Comparison of ENCODE assay signal across 16 cellular contexts in the genomic region with DNA sequence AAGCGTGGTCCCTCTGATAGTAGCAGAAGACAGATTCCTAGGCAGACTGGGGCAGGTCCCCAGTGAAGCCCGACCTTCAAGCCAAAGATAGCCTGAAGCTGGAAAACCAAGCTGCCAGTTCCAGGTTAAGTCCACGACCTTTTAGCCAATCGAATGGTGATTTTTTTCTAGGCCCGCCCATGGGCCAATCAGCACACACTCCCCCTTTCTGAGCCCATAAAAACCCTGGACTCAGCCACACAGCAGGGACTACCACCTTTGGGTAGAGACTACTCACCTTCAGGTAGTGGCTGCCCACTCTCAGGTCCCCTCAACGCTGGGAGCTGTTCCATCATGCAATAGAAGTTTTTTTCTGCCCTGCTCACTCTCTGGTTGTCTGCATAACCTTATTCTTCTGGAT. TPM values are rescaled to one million over a fixed set of nuclear protein-coding genes. Genes with fewer than 3 reads are reported as not detected.
A peak's percentile ranks its signal among the peaks of the same experiment; 100 is the strongest.
DNase-seq lines count a peak whose midpoint lies in the region; ATAC-seq, FAIRE-seq and TF ChIP-seq lines count a peak whose summit lies in the region.
"Had no signal": no experiment of that assay in that cellular context is flagged by ENCODE, and none has a peak within 500 bp of the region (broad histone marks: within the 10 kb centered on the region; RNA-seq: fewer than 3 reads in every experiment).

No MANE protein-coding gene starts in this region.

- H3K4me3 Mint-ChIP-seq in natural killer cell treated with Interleukin-12 subunit alpha and Interleukin-12 subunit beta and Interleukin-15 and Interleukin-18, amount 100 ng/mL, for 72 hours: no peak overlapping the region
- H3K4me3 Mint-ChIP-seq: B cell; CD8-positive, alpha-beta T cell had no signal

- no peak overlapping the region for H3K23ac ChIP-seq in H1 (ENCODE audit: insufficient read length)

- no peak overlapping the region for H2BK5ac ChIP-seq in H1 (ENCODE audit: low read depth, low read length)

- H3K36me3 Mint-ChIP-seq in natural killer cell treated with Interleukin-12 subunit alpha and Interleukin-12 subunit beta and Interleukin-15 and Interleukin-18, amount 100 ng/mL, for 72 hours: no peaks in the 10 kb centered on the region

- H3K18ac ChIP-seq in H1 (ENCODE audit: extremely low read depth, low read length): no peak overlapping the region

- no peak overlapping the region for H2BK20ac ChIP-seq in H1 (ENCODE audit: low read length)

- H3K14ac ChIP-seq in H1 (ENCODE audit: insufficient read length): no peak overlapping the region

- TF ChIP-seq EP300 in H1 (IDR thresholded peaks at IDR 0.05; ENCODE audit: borderline replicate concordance in 1 of 2, low read depth in 2 of 2, low read length in 2 of 2): no peak

- no peak overlapping the region for H2BK15ac ChIP-seq in H1 (ENCODE audit: low read length)

- no peak overlapping the region for H3K9ac ChIP-seq in H1 (replicated peaks in 1 of 4; ENCODE audit: extremely low read depth in 1 of 4, low read depth in 3 of 4, low read length in 3 of 4)
- H3K9ac ChIP-seq in rectal smooth muscle tissue (ENCODE audit: low read length): no peak overlapping the region

- H3K23me2 ChIP-seq in H1 (ENCODE audit: low read depth, low read length): peaks cover 2% of the 10 kb centered on the region; the same call in 1 of the 2 replicates

- H3K27me3 ChIP-seq in H1 (replicated peaks in 1 of 4; ENCODE audit: control insufficient read depth in 3 of 4, extremely low read depth in 1 of 4, insufficient read depth in 3 of 4, low read length in 3 of 4) (no peaks in the 10 kb centered on the region), rectal smooth muscle tissue (ENCODE audit: control insufficient read depth, insufficient read depth, low read length) (no peaks in the 10 kb centered on the region), BE2C (no peaks in the 10 kb centered on the region)
- H3K27me3 ChIP-seq: SJCRH30 had no signal

- no peak overlapping the region for H3K4ac ChIP-seq in H1 (replicated peaks; ENCODE audit: insufficient read length, low read depth, low read length)

- no peak overlapping the region for H3K56ac ChIP-seq in H1 (replicated peaks; ENCODE audit: insufficient read length, low read depth, low read length)

- no peak for ATAC-seq in natural killer cell treated with Interleukin-12 subunit alpha and Interleukin-12 subunit beta and Interleukin-15 and Interleukin-18, amount 100 ng/mL, for 72 hours
- ATAC-seq: CD8-positive, alpha-beta T cell had no signal

- H3K9me3 ChIP-seq in H1 (ENCODE audit: insufficient read depth in 2 of 2, low read depth in 1 of 2, low read length in 1 of 2) (no peaks in the 10 kb centered on the region; a peak in 1 of 4 replicates), BE2C (no peaks in the 10 kb centered on the region)
- H3K9me3 ChIP-seq: SJCRH30 had no signal

- POLR2A ChIA-PET in H1 (lab: Charles Lee; ENCODE audit: partially characterized antibody): interaction anchor here (1.0 to 2.3 kb wide), 6 partner anchors 12 to 118 kb away, joined by 3 to 10 read pairs (median 4); a partner anchor contains a TSS

- H3K36me3 ChIP-seq in H1 (ENCODE audit: control insufficient read depth in 2 of 4, insufficient read depth in 4 of 4, low read length in 3 of 4) (no peaks in the 10 kb centered on the region), rectal smooth muscle tissue (ENCODE audit: control insufficient read depth, insufficient read depth, low read length) (no peaks in the 10 kb centered on the region), BE2C (peaks cover 2% of the 10 kb centered on the region; the same call in 1 of the 2 replicates)
- H3K36me3 ChIP-seq: SJCRH30 had no signal

- no peak overlapping the region for H2AK5ac ChIP-seq in H1 (ENCODE audit: low read depth, low read length)

- no peak for TF ChIP-seq CTCF in H1 (IDR thresholded peaks at IDR 0.05; ENCODE audit: control extremely low read depth in 1 of 3, insufficient read depth in 1 of 3, low read depth in 1 of 3, low read length in 3 of 3)
- no peak for TF ChIP-seq CTCF in BE2C (IDR thresholded peaks at IDR 0.05; ENCODE audit: low read depth, low read length)

- H3K79me2 ChIP-seq in H1 (ENCODE audit: control insufficient read depth in 1 of 2, insufficient read depth in 2 of 2, low read length in 2 of 2): no peaks in the 10 kb centered on the region

- no peak overlapping the region for H3K27ac Mint-ChIP-seq in natural killer cell treated with Interleukin-12 subunit alpha and Interleukin-12 subunit beta and Interleukin-15 and Interleukin-18, amount 100 ng/mL, for 72 hours
- H3K27ac Mint-ChIP-seq: B cell; CD8-positive, alpha-beta T cell had no signal

- H4K8ac ChIP-seq in H1 (ENCODE audit: extremely low read depth, insufficient read depth, low read length): peak overlapping the region; percentile 86; the same call in 1 of the 2 replicates

- H3K4me1 Mint-ChIP-seq in natural killer cell treated with Interleukin-12 subunit alpha and Interleukin-12 subunit beta and Interleukin-15 and Interleukin-18, amount 100 ng/mL, for 72 hours (ENCODE audit: low read depth in 2 of 2): peaks cover 8 to 13% of the 10 kb centered on the region in 2 donors

- H3K4me3 ChIP-seq in H1 (ENCODE audit: extremely low read depth in 1 of 4, insufficient read depth in 2 of 4, low read depth in 3 of 4, low read length in 4 of 4) (no peak overlapping the region), rectal smooth muscle tissue (ENCODE audit: low read length) (no peak overlapping the region), BE2C (ENCODE audit: low read depth, low read length) (no peak overlapping the region)
- H3K4me3 ChIP-seq: SJCRH30 had no signal

- H2AFZ ChIP-seq in H1 (ENCODE audit: low read length): peak overlapping the region; percentile 82; the same call in 1 of the 2 replicates

- no peak for TF ChIP-seq POLR2A in H1 (IDR thresholded peaks at IDR 0.05; ENCODE audit: control extremely low read depth in 1 of 2, low read depth in 2 of 2, low read length in 2 of 2)

- TF ChIP-seq RAD21 in H1 (IDR thresholded peaks at IDR 0.05 in 1 of 2, conservative IDR thresholded peaks at IDR 0.05 in 1 of 2; ENCODE audit: low read depth in 2 of 2, low read length in 2 of 2): no peak

- H4K20me1 ChIP-seq in H1 (replicated peaks in 1 of 2; ENCODE audit: control insufficient read depth in 1 of 2, insufficient read depth in 2 of 2, low read length in 2 of 2): peaks cover 2% of the 10 kb centered on the region in 2 experiments

- no peak for FAIRE-seq in H1 (lab: Jason Lieb, UNC)
- FAIRE-seq: H54 had no signal

- H3K79me1 ChIP-seq in H1 (ENCODE audit: low read depth, low read length): no peaks in the 10 kb centered on the region

- H3K9me3 Mint-ChIP-seq in natural killer cell treated with Interleukin-12 subunit alpha and Interleukin-12 subunit beta and Interleukin-15 and Interleukin-18, amount 100 ng/mL, for 72 hours: no peaks in the 10 kb centered on the region
- H3K9me3 Mint-ChIP-seq: CD8-positive, alpha-beta T cell had no signal

- no peaks in the 10 kb centered on the region for H3K27me3 Mint-ChIP-seq in natural killer cell treated with Interleukin-12 subunit alpha and Interleukin-12 subunit beta and Interleukin-15 and Interleukin-18, amount 100 ng/mL, for 72 hours
- H3K27me3 Mint-ChIP-seq: B cell had no signal

- in situ Hi-C loops in SK-MEL-5 (cut with HindIII; ENCODE audit: low pct_unique_long_range_greater_than_20kb, low sequenced_read_pairs): no loop called here

- DNase-seq in SK-MEL-5 (ENCODE audit: low read depth, low spot score) (peak; percentile 36), H1 (ENCODE audit: low read depth in 1 of 2, low spot score in 2 of 2) (no peak), islet precursor cell (peak; percentile 66), mesenteric fat pad (ENCODE audit: low spot score) (no peak), BE2C (no peak)
- no peak for DNase-seq in activated naive CD4-positive, alpha-beta T cell (lab: John Stamatoyannopoulos, UW)
- no peak for DNase-seq in natural killer cell treated with Interleukin-12 subunit alpha and Interleukin-12 subunit beta and Interleukin-15 and Interleukin-18, amount 100 ng/mL, for 72 hours (ENCODE audit: low spot score)
- DNase-seq: ACHN; CD8-positive, alpha-beta T cell; Kasumi-1; NCI-H2029 treated with DMSO at 0.1 percent for 48 hours; NCI-H510A; SJCRH30 had no signal

- no peak overlapping the region for H2BK120ac ChIP-seq in H1 (replicated peaks; ENCODE audit: low read depth, low read length)

- no peak overlapping the region for H4K5ac ChIP-seq in H1 (ENCODE audit: insufficient read length, low read depth, low read length)

- 84% methylated on average over 6 of the region's 6 CpGs; no CpG with 5 or more reads in 1 of the 2 experiments for WGBS in H1 (ENCODE audit: extremely low coverage in 1 of 2, insufficient coverage in 1 of 2, insufficient read length in 1 of 2, insufficient replicate concordance in 2 of 2, low coverage in 1 of 2, low lambda C conversion rate in 2 of 2, missing lambda C conversion rate in 1 of 2), 2 experiments

- no peak overlapping the region for H3K27ac ChIP-seq in H1 (ENCODE audit: low read depth, low read length)
- H3K27ac ChIP-seq in rectal smooth muscle tissue (ENCODE audit: low read depth, low read length): peak overlapping the region; percentile 63
- H3K27ac ChIP-seq: SJCRH30 had no signal

- CTCF ChIA-PET in H1 (lab: Charles Lee; ENCODE audit: partially characterized antibody): interaction anchor here (0.7 to 1.3 kb wide), 5 partner anchors 9 to 117 kb away, joined by 3 to 5 read pairs (median 3); no protein-coding TSS in a partner anchor

- no peak overlapping the region for H2BK12ac ChIP-seq in H1 (ENCODE audit: low read depth, low read length)

- H4K91ac ChIP-seq in H1 (replicated peaks; ENCODE audit: insufficient read length, low read length): no peak overlapping the region

- H3K4me1 ChIP-seq in H1 (replicated peaks in 1 of 4; ENCODE audit: control insufficient read depth in 3 of 4, insufficient read depth in 4 of 4, low read length in 3 of 4) (peaks cover 0 to 2% (median 0%) of the 10 kb centered on the region in 4 experiments; a peak in 1 of 7 replicates), rectal smooth muscle tissue (ENCODE audit: control insufficient read depth, insufficient read depth, low read length) (peaks cover 14% of the 10 kb centered on the region), BE2C (no peaks in the 10 kb centered on the region)
- H3K4me1 ChIP-seq: SJCRH30 had no signal

- no peak overlapping the region; a peak in 1 of 4 replicates for H3K4me2 ChIP-seq in H1 (ENCODE audit: insufficient read depth in 1 of 2, low read depth in 2 of 2, low read length in 2 of 2)

RNA-seq across cellular contexts. Expression of a gene that starts 14.5 kb away (rescaled TPM):
- total RNA-seq in SK-MEL-5 (2014; rRNA removed; shearing (Covaris generic)): 63.4 and 68.1 TPM in 2 replicates
- polyA plus RNA-seq in SK-MEL-5 (2015; cell fraction: cytosol; rRNA removed): 59.8 and 67.8 TPM in 2 replicates
- polyA plus RNA-seq in SK-MEL-5 (2015; cell fraction: nucleus; rRNA removed): 18.0 and 20.8 TPM in 2 replicates
- total RNA-seq in H1 (2021; fragmentation: NEBNext Ultra II Directional; extraction: Animal tissue kit (Norgen Biotek cat#: 25700)): 32.7 and 40.2 TPM in 2 replicates
- 12.2 and 13.7 TPM in 2 replicates for polyA plus RNA-seq in H1 (2011; rRNA removed)
- 19.4 TPM for polyA plus RNA-seq in H1 (2011; cell fraction: cytosol; rRNA removed)
- polyA plus RNA-seq in H1 (2011; cell fraction: nucleus; rRNA removed): 11.4 TPM
- polyA plus RNA-seq in H1 (2012, experiment 1 of 2): 20.8 to 26.7 TPM (median 24.0 TPM) in 4 replicates
- 30.1 TPM for polyA plus RNA-seq in H1 (2012, experiment 2 of 2)
- 25.8 TPM for polyA plus RNA-seq in H1 (2013, experiment 1 of 2)
- 25.8 TPM for polyA plus RNA-seq in H1 (2013, experiment 2 of 2)
- polyA minus RNA-seq in H1 (2011; rRNA and poly(A)+ RNA removed): 10.3 and 10.4 TPM in 2 replicates
- 8.7 TPM for polyA minus RNA-seq in H1 (2011; cell fraction: cytosol; rRNA and poly(A)+ RNA removed)
- polyA minus RNA-seq in H1 (2011; cell fraction: nucleus; rRNA and poly(A)+ RNA removed): 6.1 TPM
- 63.6 TPM for total RNA-seq in mesenteric fat pad
- total RNA-seq in natural killer cell treated with Interleukin-12 subunit alpha and Interleukin-12 subunit beta and Interleukin-15 and Interleukin-18, amount 100 ng/mL, for 72 hours: 10 to 100 TPM; 23.6 to 24.7 TPM
- polyA plus RNA-seq in BE2C (2012; ENCODE audit: insufficient read depth, insufficient read length, low read depth): 20.7 TPM

RNA-seq across cellular contexts. Expression of a gene that starts 24.3 kb away (rescaled TPM):
- 45.2 and 47.9 TPM in 2 replicates for total RNA-seq in SK-MEL-5 (2014; rRNA removed; shearing (Covaris generic))
- polyA plus RNA-seq in SK-MEL-5 (2015; cell fraction: cytosol; rRNA removed): 47.7 and 54.4 TPM in 2 replicates
- polyA plus RNA-seq in SK-MEL-5 (2015; cell fraction: nucleus; rRNA removed): 37.0 and 39.5 TPM in 2 replicates
- 40.8 and 42.7 TPM in 2 replicates for total RNA-seq in H1 (2021; fragmentation: NEBNext Ultra II Directional; extraction: Animal tissue kit (Norgen Biotek cat#: 25700))
- polyA plus RNA-seq in H1 (2011; rRNA removed): 11.7 and 13.9 TPM in 2 replicates
- 22.5 TPM for polyA plus RNA-seq in H1 (2011; cell fraction: cytosol; rRNA removed)
- polyA plus RNA-seq in H1 (2011; cell fraction: nucleus; rRNA removed): 15.1 TPM
- polyA plus RNA-seq in H1 (2012, experiment 1 of 2): 31.8 to 34.8 TPM (median 33.6 TPM) in 4 replicates
- 9.2 TPM for polyA plus RNA-seq in H1 (2012, experiment 2 of 2)
- 30.0 TPM for polyA plus RNA-seq in H1 (2013, experiment 1 of 2)
- 30.4 TPM for polyA plus RNA-seq in H1 (2013, experiment 2 of 2)
- 11.2 and 11.5 TPM in 2 replicates for polyA minus RNA-seq in H1 (2011; rRNA and poly(A)+ RNA removed)
- polyA minus RNA-seq in H1 (2011; cell fraction: cytosol; rRNA and poly(A)+ RNA removed): 21.4 TPM
- polyA minus RNA-seq in H1 (2011; cell fraction: nucleus; rRNA and poly(A)+ RNA removed): 21.8 TPM
- total RNA-seq in mesenteric fat pad: 27.1 TPM
- total RNA-seq in natural killer cell treated with Interleukin-12 subunit alpha and Interleukin-12 subunit beta and Interleukin-15 and Interleukin-18, amount 100 ng/mL, for 72 hours: 10 to 100 TPM; 24.7 to 47.2 TPM
- 43.9 TPM for polyA plus RNA-seq in BE2C (2012; ENCODE audit: insufficient read depth, insufficient read length, low read depth)

RNA-seq across cellular contexts. Expression of a gene that starts 41.2 kb away (rescaled TPM):
- 4,223 and 4,897 TPM in 2 replicates for total RNA-seq in SK-MEL-5 (2014; rRNA removed; shearing (Covaris generic))
- polyA plus RNA-seq in SK-MEL-5 (2015; cell fraction: cytosol; rRNA removed): 2,291 and 2,329 TPM in 2 replicates
- 933 and 1,213 TPM in 2 replicates for polyA plus RNA-seq in SK-MEL-5 (2015; cell fraction: nucleus; rRNA removed)
- 1,867 and 1,891 TPM in 2 replicates for total RNA-seq in H1 (2021; fragmentation: NEBNext Ultra II Directional; extraction: Animal tissue kit (Norgen Biotek cat#: 25700))
- 765 and 1,314 TPM in 2 replicates for polyA plus RNA-seq in H1 (2011; rRNA removed)
- 1,935 TPM for polyA plus RNA-seq in H1 (2011; cell fraction: cytosol; rRNA removed)
- polyA plus RNA-seq in H1 (2011; cell fraction: nucleus; rRNA removed): 982 TPM
- polyA plus RNA-seq in H1 (2012, experiment 1 of 2): 1,519 to 2,491 TPM (median 1,703 TPM) in 4 replicates
- 1,600 TPM for polyA plus RNA-seq in H1 (2012, experiment 2 of 2)
- 4,759 TPM for polyA plus RNA-seq in H1 (2013, experiment 1 of 2)
- polyA plus RNA-seq in H1 (2013, experiment 2 of 2): 4,618 TPM
- 203 and 227 TPM in 2 replicates for polyA minus RNA-seq in H1 (2011; rRNA and poly(A)+ RNA removed)
- 340 TPM for polyA minus RNA-seq in H1 (2011; cell fraction: cytosol; rRNA and poly(A)+ RNA removed)
- polyA minus RNA-seq in H1 (2011; cell fraction: nucleus; rRNA and poly(A)+ RNA removed): 248 TPM
- 1,225 TPM for total RNA-seq in mesenteric fat pad
- total RNA-seq in natural killer cell treated with Interleukin-12 subunit alpha and Interleukin-12 subunit beta and Interleukin-15 and Interleukin-18, amount 100 ng/mL, for 72 hours: 1,000 to 10,000 TPM in 1 of 2 donors, 100 to 1,000 TPM in 1; 834 to 1,122 TPM
- 1,421 TPM for polyA plus RNA-seq in BE2C (2012; ENCODE audit: insufficient read depth, insufficient read length, low read depth)

Comparison
In these comparisons a context has a peak if more than half of its experiments do, and no peak if none do; other contexts are left out.
1. DNase-seq: peak in SK-MEL-5 (single experiment) and islet precursor cell (single experiment); none in H1 (0 of 2), activated naive CD4-positive, alpha-beta T cell (0 of 4), mesenteric fat pad (single experiment), natural killer cell treated with Interleukin-12 subunit alpha and Interleukin-12 subunit beta and Interleukin-15 and Interleukin-18, amount 100 ng/mL, for 72 hours (single experiment) and BE2C (single experiment).